Comparison of ENCODE assay signal across 34 cellular contexts in the genomic region with DNA sequence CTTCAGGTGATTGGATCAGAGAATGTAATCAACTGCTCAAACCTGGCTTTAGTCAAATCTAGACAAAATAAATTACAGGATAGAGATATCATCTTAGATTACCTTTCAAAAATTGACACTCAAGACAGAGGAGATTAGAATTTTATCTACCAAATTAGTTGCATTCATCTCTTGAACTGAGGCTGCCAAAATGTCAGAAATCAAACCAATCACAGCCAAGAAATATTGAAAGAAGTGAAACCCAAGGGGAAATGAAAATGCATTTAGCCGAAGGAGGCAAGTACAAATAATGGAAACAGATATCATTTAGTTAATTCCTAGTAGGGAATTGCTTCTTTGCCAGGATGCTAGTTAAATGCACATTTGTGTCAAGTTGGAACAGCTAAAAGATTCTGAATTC.
"Had no signal": no experiment of that assay in that cellular context is flagged by ENCODE, and none has a peak within 500 bp of the region (broad histone marks: within the 10 kb centered on the region; RNA-seq: fewer than 3 reads in every experiment).

No MANE protein-coding gene starts in this region.

- H3K9ac ChIP-seq: KMS-11 had no signal

- H3K27me3 ChIP-seq: MG63 had no signal

- H3K4me2 ChIP-seq: KMS-11 had no signal

- H3K36me3 ChIP-seq: MG63 had no signal

- H3K4me3 ChIP-seq: MG63 had no signal

- DNase-seq: Karpas-422, Kasumi-1, KG1, MG63, MM.1S, MV-4-11, NCI-H1048, NCI-H1092, NCI-H1092 treated with DMSO at 0.1 percent for 48 hours, NCI-H1105, NCI-H1105 treated with DMSO at 0.1 percent for 48 hours, NCI-H1417, NCI-H1417 treated with DMSO at 0.1 percent for 48 hours, NCI-H1436, NCI-H1436 treated with DMSO at 0.1 percent for 48 hours, NCI-H146, NCI-H1694, NCI-H1694 treated with DMSO at 0.1 percent for 48 hours, NCI-H187, NCI-H187 treated with DMSO at 0.1 percent for 48 hours, NCI-H1930, NCI-H2029, NCI-H2029 treated with DMSO at 0.1 percent for 48 hours, NCI-H2081, NCI-H2081 treated with DMSO at 0.1 percent for 48 hours, NCI-H2107, NCI-H2171, NCI-H2171 treated with DMSO at 0.1 percent for 48 hours, NCI-H2227 treated with DMSO at 0.1 percent for 48 hours, NCI-H226, NCI-H345, NCI-H510A, NCI-H510A treated with DMSO at 0.1 percent for 48 hours had no signal

- H3K27ac ChIP-seq: KMS-11 had no signal

- H3K9me3 ChIP-seq: MG63 had no signal
